11 cellular contexts compared by ENCODE assay signal in genomic region chr10:126350216-126350992, GRCh38. TPM values are rescaled to one million over a fixed set of nuclear protein-coding genes. Genes with fewer than 3 reads are reported as not detected.
A peak's percentile ranks its signal among the peaks of the same experiment; 100 is the strongest.
DNase-seq lines count a peak whose midpoint lies in the region; ATAC-seq and TF ChIP-seq lines count a peak whose summit lies in the region.
"Had no signal": no experiment of that assay in that cellular context is flagged by ENCODE, and none has a peak within 500 bp of the region (broad histone marks: within the 10 kb centered on the region; RNA-seq: fewer than 3 reads in every experiment).

No MANE protein-coding gene starts in this region.

- H3K9me3 Mint-ChIP-seq in activated CD4-positive, alpha-beta T cell treated with anti-CD3 and anti-CD28 coated beads for 36 hours (ENCODE audit: low read depth): peaks cover 4% of the 10 kb centered on the region
- H3K9me3 Mint-ChIP-seq in activated CD8-positive, alpha-beta T cell treated with anti-CD3 and anti-CD28 coated beads, Interleukin-2, amount 10 ng/mL, durations not matched to agents 7 days and 5 days (ENCODE audit: insufficient read depth): no peaks in the 10 kb centered on the region
- H3K9me3 Mint-ChIP-seq: activated naive CD8-positive, alpha-beta T cell treated with anti-CD3 and anti-CD28 coated beads, Interleukin-2, amount 10 ng/mL, durations not matched to agents 7 days and 5 days had no signal

- CTCF ChIA-PET in activated CD4-positive, alpha-beta T cell treated with anti-CD3 and anti-CD28 coated beads for 36 hours (lab: Charles Lee): no interaction called here
- CTCF ChIA-PET in activated CD8-positive, alpha-beta T cell treated with anti-CD3 and anti-CD28 coated beads, Interleukin-2, amount 10 ng/mL, durations not matched to agents 7 days and 5 days (lab: Charles Lee): no interaction called here

- POLR2A ChIA-PET in activated CD4-positive, alpha-beta T cell treated with anti-CD3 and anti-CD28 coated beads for 36 hours (lab: Charles Lee): no interaction called here
- POLR2A ChIA-PET in activated CD8-positive, alpha-beta T cell treated with anti-CD3 and anti-CD28 coated beads, Interleukin-2, amount 10 ng/mL, durations not matched to agents 7 days and 5 days (lab: Charles Lee): no interaction called here

- DNase-seq in AG20443 (ENCODE audit: low spot score): peak; percentile 86
- DNase-seq in M059J (ENCODE audit: low read depth): peak; percentile 100
- DNase-seq in dorsolateral prefrontal cortex: peak in 7 of 10 donors; percentile 46 to 71 (median 56)
- peak; percentile 19 for DNase-seq in middle frontal gyrus (ENCODE audit: extremely low spot score, low spot score)
- DNase-seq in activated CD4-positive, alpha-beta T cell treated with anti-CD3 and anti-CD28 coated beads for 36 hours: no peak
- DNase-seq in activated CD8-positive, alpha-beta T cell treated with anti-CD3 and anti-CD28 coated beads, Interleukin-2, amount 10 ng/mL, durations not matched to agents 7 days and 5 days: no peak
- no peak for DNase-seq in lower leg skin (ENCODE audit: low spot score in 2 of 2)
- DNase-seq: activated naive CD8-positive, alpha-beta T cell treated with anti-CD3 and anti-CD28 coated beads, Interleukin-2, amount 10 ng/mL, durations not matched to agents 7 days and 5 days had no signal

- intact Hi-C loops in dorsolateral prefrontal cortex (cut with DNase I) (no loop called here), lower leg skin (cut with DNase I; ENCODE audit: low total_unique reads) (no loop called here)
- intact Hi-C loops in activated CD4-positive, alpha-beta T cell treated with anti-CD3 and anti-CD28 coated beads for 36 hours (cut with DNase I, micrococcal nuclease): no loop called here

- ATAC-seq in HG03457 (IDR thresholded peaks at IDR 0.05; ENCODE audit: unreplicated experiment): no peak
- ATAC-seq in activated CD4-positive, alpha-beta T cell treated with anti-CD3 and anti-CD28 coated beads for 36 hours: no peak
- ATAC-seq in activated CD8-positive, alpha-beta T cell treated with anti-CD3 and anti-CD28 coated beads, Interleukin-2, amount 10 ng/mL, durations not matched to agents 7 days and 5 days: no peak
- ATAC-seq: activated CD4-positive, CD25-positive, alpha-beta regulatory T cell treated with anti-CD3 and anti-CD28 coated beads, Interleukin-2, amount 50 U/mL, for 24 hours had no signal

- H3K4me1 Mint-ChIP-seq in activated CD4-positive, alpha-beta T cell treated with anti-CD3 and anti-CD28 coated beads for 36 hours: no peaks in the 10 kb centered on the region
- no peaks in the 10 kb centered on the region for H3K4me1 Mint-ChIP-seq in activated CD8-positive, alpha-beta T cell treated with anti-CD3 and anti-CD28 coated beads, Interleukin-2, amount 10 ng/mL, durations not matched to agents 7 days and 5 days (ENCODE audit: low read depth)
- H3K4me1 Mint-ChIP-seq: activated naive CD8-positive, alpha-beta T cell treated with anti-CD3 and anti-CD28 coated beads, Interleukin-2, amount 10 ng/mL, durations not matched to agents 7 days and 5 days had no signal

- 19 to 34% methylated on average over 10 of the region's 10 CpGs for WGBS in lower leg skin, 2 donors

- H3K27me3 Mint-ChIP-seq in activated CD4-positive, alpha-beta T cell treated with anti-CD3 and anti-CD28 coated beads for 36 hours: no peaks in the 10 kb centered on the region
- no peaks in the 10 kb centered on the region for H3K27me3 Mint-ChIP-seq in activated CD8-positive, alpha-beta T cell treated with anti-CD3 and anti-CD28 coated beads, Interleukin-2, amount 10 ng/mL, durations not matched to agents 7 days and 5 days (ENCODE audit: low read depth)
- H3K27me3 Mint-ChIP-seq: activated naive CD8-positive, alpha-beta T cell treated with anti-CD3 and anti-CD28 coated beads, Interleukin-2, amount 10 ng/mL, durations not matched to agents 7 days and 5 days had no signal

- no peak overlapping the region for H3K4me3 Mint-ChIP-seq in activated CD4-positive, alpha-beta T cell treated with anti-CD3 and anti-CD28 coated beads for 36 hours
- H3K4me3 Mint-ChIP-seq in activated CD8-positive, alpha-beta T cell treated with anti-CD3 and anti-CD28 coated beads, Interleukin-2, amount 10 ng/mL, durations not matched to agents 7 days and 5 days: no peak overlapping the region
- H3K4me3 Mint-ChIP-seq: activated naive CD8-positive, alpha-beta T cell treated with anti-CD3 and anti-CD28 coated beads, Interleukin-2, amount 10 ng/mL, durations not matched to agents 7 days and 5 days had no signal

- no peak for TF ChIP-seq CTCF in dorsolateral prefrontal cortex (IDR thresholded peaks at IDR 0.05 in 54 of 56, conservative IDR thresholded peaks at IDR 0.05 in 2 of 56; ENCODE audit: low read depth in 1 of 56, partially characterized antibody in 56 of 56)
- TF ChIP-seq CTCF in lower leg skin (IDR thresholded peaks at IDR 0.05): no peak

- H3K4me3 ChIP-seq in dorsolateral prefrontal cortex (no peak overlapping the region), lower leg skin (ENCODE audit: low read depth, poor library complexity, severe bottlenecking) (no peak overlapping the region)

- no peak overlapping the region for H3K27ac Mint-ChIP-seq in activated CD4-positive, alpha-beta T cell treated with anti-CD3 and anti-CD28 coated beads for 36 hours
- H3K27ac Mint-ChIP-seq in activated CD8-positive, alpha-beta T cell treated with anti-CD3 and anti-CD28 coated beads, Interleukin-2, amount 10 ng/mL, durations not matched to agents 7 days and 5 days: no peak overlapping the region
- H3K27ac Mint-ChIP-seq: activated naive CD8-positive, alpha-beta T cell treated with anti-CD3 and anti-CD28 coated beads, Interleukin-2, amount 10 ng/mL, durations not matched to agents 7 days and 5 days had no signal

- no peak for TF ChIP-seq POLR2A in lower leg skin (IDR thresholded peaks at IDR 0.05)

- H3K27me3 ChIP-seq in dorsolateral prefrontal cortex: no peaks in the 10 kb centered on the region

- H3K27ac ChIP-seq in dorsolateral prefrontal cortex: peak overlapping the region in 8 of 59 donors; percentile 2 to 71 (median 32)
- H3K27ac ChIP-seq: parathyroid adenoma had no signal

- H3K36me3 Mint-ChIP-seq in activated CD4-positive, alpha-beta T cell treated with anti-CD3 and anti-CD28 coated beads for 36 hours (ENCODE audit: low read depth): no peaks in the 10 kb centered on the region
- H3K36me3 Mint-ChIP-seq in activated CD8-positive, alpha-beta T cell treated with anti-CD3 and anti-CD28 coated beads, Interleukin-2, amount 10 ng/mL, durations not matched to agents 7 days and 5 days (ENCODE audit: low read depth): no peaks in the 10 kb centered on the region
- H3K36me3 Mint-ChIP-seq: activated naive CD8-positive, alpha-beta T cell treated with anti-CD3 and anti-CD28 coated beads, Interleukin-2, amount 10 ng/mL, durations not matched to agents 7 days and 5 days had no signal

RNA-seq across cellular contexts. Expression of gene ADAM12, which starts 37.9 kb away (rescaled TPM):
- total RNA-seq in M059J (2014; rRNA removed; shearing (Covaris generic)): 43.4 and 76.1 TPM in 2 replicates
- 10 to 100 TPM in 8 of 120 experiments, 1 to 10 TPM in 111, under 1 TPM in 1; 0.52 to 13.5 (median 4.6) TPM for total RNA-seq in dorsolateral prefrontal cortex
- 1 to 10 TPM; 1.2 to 1.7 TPM for total RNA-seq in activated CD4-positive, alpha-beta T cell treated with anti-CD3 and anti-CD28 coated beads for 36 hours
- 1 to 10 TPM in 1 of 2 experiments, under 1 TPM in 1; 0.60 to 1.6 TPM for total RNA-seq in activated CD8-positive, alpha-beta T cell treated with anti-CD3 and anti-CD28 coated beads, Interleukin-2, amount 10 ng/mL, durations not matched to agents 7 days and 5 days
- total RNA-seq in lower leg skin: 1 to 10 TPM in 1 of 4 donors, under 1 TPM in 2, not detected in 1; 0.26 to 1.6 (median 0.47) TPM

Comparison
In these comparisons a context has a peak if more than half of its experiments do, and no peak if none do; other contexts are left out.
1. DNase-seq: peak in AG20443 (single experiment), M059J (single experiment), dorsolateral prefrontal cortex (7 of 10) and middle frontal gyrus (single experiment); none in activated CD4-positive, alpha-beta T cell treated with anti-CD3 and anti-CD28 coated beads for 36 hours (single experiment), activated CD8-positive, alpha-beta T cell treated with anti-CD3 and anti-CD28 coated beads, Interleukin-2, amount 10 ng/mL, durations not matched to agents 7 days and 5 days (single experiment) and lower leg skin (0 of 2).